Comparison of ENCODE assay signal across 1 cellular context in genomic region chr2:207334631-207335371, GRCh38.
TF ChIP-seq lines count a peak whose summit lies in the region.

No MANE protein-coding gene starts in this region.

TF ChIP-seq in WTC11, 78 proteins besides CTCF, POLR2A, EP300 and RAD21 (continued from another document):
- TF ChIP-seq, protein P1, sequence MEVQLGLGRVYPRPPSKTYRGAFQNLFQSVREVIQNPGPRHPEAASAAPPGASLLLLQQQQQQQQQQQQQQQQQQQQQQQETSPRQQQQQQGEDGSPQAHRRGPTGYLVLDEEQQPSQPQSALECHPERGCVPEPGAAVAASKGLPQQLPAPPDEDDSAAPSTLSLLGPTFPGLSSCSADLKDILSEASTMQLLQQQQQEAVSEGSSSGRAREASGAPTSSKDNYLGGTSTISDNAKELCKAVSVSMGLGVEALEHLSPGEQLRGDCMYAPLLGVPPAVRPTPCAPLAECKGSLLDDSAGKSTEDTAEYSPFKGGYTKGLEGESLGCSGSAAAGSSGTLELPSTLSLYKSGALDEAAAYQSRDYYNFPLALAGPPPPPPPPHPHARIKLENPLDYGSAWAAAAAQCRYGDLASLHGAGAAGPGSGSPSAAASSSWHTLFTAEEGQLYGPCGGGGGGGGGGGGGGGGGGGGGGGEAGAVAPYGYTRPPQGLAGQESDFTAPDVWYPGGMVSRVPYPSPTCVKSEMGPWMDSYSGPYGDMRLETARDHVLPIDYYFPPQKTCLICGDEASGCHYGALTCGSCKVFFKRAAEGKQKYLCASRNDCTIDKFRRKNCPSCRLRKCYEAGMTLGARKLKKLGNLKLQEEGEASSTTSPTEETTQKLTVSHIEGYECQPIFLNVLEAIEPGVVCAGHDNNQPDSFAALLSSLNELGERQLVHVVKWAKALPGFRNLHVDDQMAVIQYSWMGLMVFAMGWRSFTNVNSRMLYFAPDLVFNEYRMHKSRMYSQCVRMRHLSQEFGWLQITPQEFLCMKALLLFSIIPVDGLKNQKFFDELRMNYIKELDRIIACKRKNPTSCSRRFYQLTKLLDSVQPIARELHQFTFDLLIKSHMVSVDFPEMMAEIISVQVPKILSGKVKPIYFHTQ (CRISPR knock-in tag; IDR thresholded peaks at IDR 0.05): no peak
- TF ChIP-seq ZNF232 (CRISPR knock-in tag; IDR thresholded peaks at IDR 0.05) (peak; percentile 61; the same call in 1 of the 2 replicates), IRF2 (CRISPR knock-in tag; IDR thresholded peaks at IDR 0.05; ENCODE audit: borderline replicate concordance, low read depth) (no peak), MYBL2 (CRISPR knock-in tag; IDR thresholded peaks at IDR 0.05) (0 out of 2 replicates have a peak, but pooled peaks have one; percentile 30), MXD4 (CRISPR knock-in tag; IDR thresholded peaks at IDR 0.05; ENCODE audit: borderline replicate concordance) (no peak), ETV6 (CRISPR knock-in tag; IDR thresholded peaks at IDR 0.05) (peak; percentile 25; the same call in 1 of the 2 replicates)
TF ChIP-seq in WTC11: peak in this region for 7.
